In genomic region chr16:67055712-67056487, GRCh38 we compare ENCODE assay signal across 1 cellular context.
A peak's percentile ranks its signal among the peaks of the same experiment; 100 is the strongest.
TF ChIP-seq lines count a peak whose summit lies in the region.

No MANE protein-coding gene starts in this region.

TF ChIP-seq in GM12878, 131 proteins besides CTCF, POLR2A, EP300 and RAD21 (continued from another document and continues in another):
- no peak for TF ChIP-seq ZNF687 (IDR thresholded peaks at IDR 0.05)
- TF ChIP-seq, protein P1, sequence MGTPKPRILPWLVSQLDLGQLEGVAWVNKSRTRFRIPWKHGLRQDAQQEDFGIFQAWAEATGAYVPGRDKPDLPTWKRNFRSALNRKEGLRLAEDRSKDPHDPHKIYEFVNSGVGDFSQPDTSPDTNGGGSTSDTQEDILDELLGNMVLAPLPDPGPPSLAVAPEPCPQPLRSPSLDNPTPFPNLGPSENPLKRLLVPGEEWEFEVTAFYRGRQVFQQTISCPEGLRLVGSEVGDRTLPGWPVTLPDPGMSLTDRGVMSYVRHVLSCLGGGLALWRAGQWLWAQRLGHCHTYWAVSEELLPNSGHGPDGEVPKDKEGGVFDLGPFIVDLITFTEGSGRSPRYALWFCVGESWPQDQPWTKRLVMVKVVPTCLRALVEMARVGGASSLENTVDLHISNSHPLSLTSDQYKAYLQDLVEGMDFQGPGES (IDR thresholded peaks at IDR 0.05) = no peak
- TF ChIP-seq ESRRA (IDR thresholded peaks at IDR 0.05; ENCODE audit: low read length) = no peak
- no peak for TF ChIP-seq NFXL1 (IDR thresholded peaks at IDR 0.05; ENCODE audit: borderline replicate concordance)
- TF ChIP-seq, protein P2, sequence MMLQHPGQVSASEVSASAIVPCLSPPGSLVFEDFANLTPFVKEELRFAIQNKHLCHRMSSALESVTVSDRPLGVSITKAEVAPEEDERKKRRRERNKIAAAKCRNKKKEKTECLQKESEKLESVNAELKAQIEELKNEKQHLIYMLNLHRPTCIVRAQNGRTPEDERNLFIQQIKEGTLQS (IDR thresholded peaks at IDR 0.05; ENCODE audit: borderline replicate concordance, extremely low read depth, low read depth, low read length) = no peak
- TF ChIP-seq ZBTB40 (IDR thresholded peaks at IDR 0.05; ENCODE audit: borderline replicate concordance) = no peak
- TF ChIP-seq CBFB (IDR thresholded peaks at IDR 0.05; ENCODE audit: low read depth) = no peak
- TF ChIP-seq, protein P3, sequence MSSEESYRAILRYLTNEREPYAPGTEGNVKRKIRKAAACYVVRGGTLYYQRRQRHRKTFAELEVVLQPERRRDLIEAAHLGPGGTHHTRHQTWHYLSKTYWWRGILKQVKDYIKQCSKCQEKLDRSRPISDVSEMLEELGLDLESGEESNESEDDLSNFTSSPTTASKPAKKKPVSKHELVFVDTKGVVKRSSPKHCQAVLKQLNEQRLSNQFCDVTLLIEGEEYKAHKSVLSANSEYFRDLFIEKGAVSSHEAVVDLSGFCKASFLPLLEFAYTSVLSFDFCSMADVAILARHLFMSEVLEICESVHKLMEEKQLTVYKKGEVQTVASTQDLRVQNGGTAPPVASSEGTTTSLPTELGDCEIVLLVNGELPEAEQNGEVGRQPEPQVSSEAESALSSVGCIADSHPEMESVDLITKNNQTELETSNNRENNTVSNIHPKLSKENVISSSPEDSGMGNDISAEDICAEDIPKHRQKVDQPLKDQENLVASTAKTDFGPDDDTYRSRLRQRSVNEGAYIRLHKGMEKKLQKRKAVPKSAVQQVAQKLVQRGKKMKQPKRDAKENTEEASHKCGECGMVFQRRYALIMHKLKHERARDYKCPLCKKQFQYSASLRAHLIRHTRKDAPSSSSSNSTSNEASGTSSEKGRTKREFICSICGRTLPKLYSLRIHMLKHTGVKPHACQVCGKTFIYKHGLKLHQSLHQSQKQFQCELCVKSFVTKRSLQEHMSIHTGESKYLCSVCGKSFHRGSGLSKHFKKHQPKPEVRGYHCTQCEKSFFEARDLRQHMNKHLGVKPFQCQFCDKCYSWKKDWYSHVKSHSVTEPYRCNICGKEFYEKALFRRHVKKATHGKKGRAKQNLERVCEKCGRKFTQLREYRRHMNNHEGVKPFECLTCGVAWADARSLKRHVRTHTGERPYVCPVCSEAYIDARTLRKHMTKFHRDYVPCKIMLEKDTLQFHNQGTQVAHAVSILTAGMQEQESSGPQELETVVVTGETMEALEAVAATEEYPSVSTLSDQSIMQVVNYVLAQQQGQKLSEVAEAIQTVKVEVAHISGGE (CRISPR knock-in tag; IDR thresholded peaks at IDR 0.05) = no peak
- TF ChIP-seq, protein P4, sequence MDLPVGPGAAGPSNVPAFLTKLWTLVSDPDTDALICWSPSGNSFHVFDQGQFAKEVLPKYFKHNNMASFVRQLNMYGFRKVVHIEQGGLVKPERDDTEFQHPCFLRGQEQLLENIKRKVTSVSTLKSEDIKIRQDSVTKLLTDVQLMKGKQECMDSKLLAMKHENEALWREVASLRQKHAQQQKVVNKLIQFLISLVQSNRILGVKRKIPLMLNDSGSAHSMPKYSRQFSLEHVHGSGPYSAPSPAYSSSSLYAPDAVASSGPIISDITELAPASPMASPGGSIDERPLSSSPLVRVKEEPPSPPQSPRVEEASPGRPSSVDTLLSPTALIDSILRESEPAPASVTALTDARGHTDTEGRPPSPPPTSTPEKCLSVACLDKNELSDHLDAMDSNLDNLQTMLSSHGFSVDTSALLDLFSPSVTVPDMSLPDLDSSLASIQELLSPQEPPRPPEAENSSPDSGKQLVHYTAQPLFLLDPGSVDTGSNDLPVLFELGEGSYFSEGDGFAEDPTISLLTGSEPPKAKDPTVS (IDR thresholded peaks at IDR 0.05; ENCODE audit: low read depth, low read length) = no peak
- TF ChIP-seq KLF5 (IDR thresholded peaks at IDR 0.05; ENCODE audit: partially characterized antibody) = no peak
- TF ChIP-seq DPF2 (IDR thresholded peaks at IDR 0.05) = no peak
- TF ChIP-seq CHD4 (IDR thresholded peaks at IDR 0.05) = no peak
- no peak for TF ChIP-seq ZNF384 (IDR thresholded peaks at IDR 0.05; ENCODE audit: borderline replicate concordance, low read depth, low read length)
- TF ChIP-seq USF2 (IDR thresholded peaks at IDR 0.05; ENCODE audit: borderline replicate concordance, low read depth, low read length) = no peak
- TF ChIP-seq TCF3 (IDR thresholded peaks at IDR 0.05; ENCODE audit: borderline replicate concordance, insufficient read depth, low read depth, low read length) = no peak
- 0 out of 4 replicates have a peak, but pooled peaks of 1 of the 2 experiments have one; percentile 47 for TF ChIP-seq SRF (IDR thresholded peaks at IDR 0.05; ENCODE audit: low read depth in 2 of 2, low read length in 2 of 2)
- TF ChIP-seq BHLHE40 (IDR thresholded peaks at IDR 0.05; ENCODE audit: borderline replicate concordance in 1 of 2, low read depth in 2 of 2, low read length in 1 of 2) = no peak
- TF ChIP-seq WRNIP1 (IDR thresholded peaks at IDR 0.05; ENCODE audit: borderline replicate concordance, low read depth, low read length) = no peak
- TF ChIP-seq CBX3 (IDR thresholded peaks at IDR 0.05; ENCODE audit: borderline replicate concordance, low read depth) = no peak
- no peak for TF ChIP-seq REST (IDR thresholded peaks at IDR 0.05; ENCODE audit: low read depth, low read length)
- no peak for TF ChIP-seq BACH1 (IDR thresholded peaks at IDR 0.05; ENCODE audit: borderline replicate concordance)
- no peak for TF ChIP-seq SMARCA5 (IDR thresholded peaks at IDR 0.05)
- TF ChIP-seq, protein P5, sequence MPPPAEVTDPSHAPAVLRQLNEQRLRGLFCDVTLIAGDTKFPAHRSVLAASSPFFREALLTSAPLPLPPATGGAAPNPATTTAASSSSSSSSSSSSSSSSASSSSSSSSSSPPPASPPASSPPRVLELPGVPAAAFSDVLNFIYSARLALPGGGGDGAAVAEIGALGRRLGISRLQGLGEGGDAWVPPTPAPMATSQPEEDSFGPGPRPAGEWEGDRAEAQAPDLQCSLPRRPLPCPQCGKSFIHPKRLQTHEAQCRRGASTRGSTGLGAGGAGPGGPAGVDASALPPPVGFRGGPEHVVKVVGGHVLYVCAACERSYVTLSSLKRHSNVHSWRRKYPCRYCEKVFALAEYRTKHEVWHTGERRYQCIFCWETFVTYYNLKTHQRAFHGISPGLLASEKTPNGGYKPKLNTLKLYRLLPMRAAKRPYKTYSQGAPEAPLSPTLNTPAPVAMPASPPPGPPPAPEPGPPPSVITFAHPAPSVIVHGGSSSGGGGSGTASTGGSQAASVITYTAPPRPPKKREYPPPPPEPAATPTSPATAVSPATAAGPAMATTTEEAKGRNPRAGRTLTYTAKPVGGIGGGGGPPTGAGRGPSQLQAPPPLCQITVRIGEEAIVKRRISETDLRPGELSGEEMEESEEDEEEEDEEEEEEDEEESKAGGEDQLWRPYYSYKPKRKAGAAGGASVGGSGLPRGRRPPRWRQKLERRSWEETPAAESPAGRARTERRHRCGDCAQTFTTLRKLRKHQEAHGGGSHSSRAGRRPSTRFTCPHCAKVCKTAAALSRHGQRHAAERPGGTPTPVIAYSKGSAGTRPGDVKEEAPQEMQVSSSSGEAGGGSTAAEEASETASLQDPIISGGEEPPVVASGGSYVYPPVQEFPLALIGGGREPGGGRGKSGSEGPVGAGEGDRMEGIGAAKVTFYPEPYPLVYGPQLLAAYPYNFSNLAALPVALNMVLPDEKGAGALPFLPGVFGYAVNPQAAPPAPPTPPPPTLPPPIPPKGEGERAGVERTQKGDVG (CRISPR knock-in tag; IDR thresholded peaks at IDR 0.05) = no peak
- TF ChIP-seq PKNOX1 (IDR thresholded peaks at IDR 0.05) = peak; percentile 23; the same call in 1 of the 2 replicates
- TF ChIP-seq, protein P6, sequence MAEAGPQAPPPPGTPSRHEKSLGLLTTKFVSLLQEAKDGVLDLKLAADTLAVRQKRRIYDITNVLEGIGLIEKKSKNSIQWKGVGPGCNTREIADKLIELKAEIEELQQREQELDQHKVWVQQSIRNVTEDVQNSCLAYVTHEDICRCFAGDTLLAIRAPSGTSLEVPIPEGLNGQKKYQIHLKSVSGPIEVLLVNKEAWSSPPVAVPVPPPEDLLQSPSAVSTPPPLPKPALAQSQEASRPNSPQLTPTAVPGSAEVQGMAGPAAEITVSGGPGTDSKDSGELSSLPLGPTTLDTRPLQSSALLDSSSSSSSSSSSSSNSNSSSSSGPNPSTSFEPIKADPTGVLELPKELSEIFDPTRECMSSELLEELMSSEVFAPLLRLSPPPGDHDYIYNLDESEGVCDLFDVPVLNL (IDR thresholded peaks at IDR 0.05; ENCODE audit: low read depth, low read length) = no peak
